16 cellular contexts compared by ENCODE assay signal in genomic region chr10:28788252-28788651, GRCh38.
DNase-seq lines count a peak whose midpoint lies in the region; ATAC-seq and FAIRE-seq lines count a peak whose summit lies in the region.
"Had no signal": no experiment of that assay in that cellular context is flagged by ENCODE, and none has a peak within 500 bp of the region (broad histone marks: within the 10 kb centered on the region; RNA-seq: fewer than 3 reads in every experiment).

No MANE protein-coding gene starts in this region.

- DNase-seq in activated CD4-positive, alpha-beta T cell treated with anti-CD3 and anti-CD28 coated beads for 48 hours, result peak; percentile 12
- DNase-seq in activated CD4-positive, alpha-beta T cell treated with anti-CD3 and anti-CD28 coated beads for 4 hours, result no peak
- no peak for DNase-seq in middle frontal gyrus (ENCODE audit: extremely low spot score, low spot score)
- DNase-seq in HTR-8/SVneo (ENCODE audit: insufficient read length, low spot score), result no peak
- no peak for DNase-seq in epidermal melanocyte (ENCODE audit: insufficient read length, low spot score)
- DNase-seq: KBM-7, NCI-H82, upper lobe of left lung had no signal

- no peaks in the 10 kb centered on the region for H3K27me3 ChIP-seq in layer of hippocampus (ENCODE audit: control insufficient read depth, insufficient read depth, low read length)
- H3K27me3 ChIP-seq: neural progenitor cell, SJSA1, upper lobe of left lung had no signal

- ATAC-seq in GM21381 (IDR thresholded peaks at IDR 0.05; ENCODE audit: unreplicated experiment) (peak; percentile 65), HG03175 (IDR thresholded peaks at IDR 0.05; ENCODE audit: unreplicated experiment) (peak; percentile 90)

- no peak for FAIRE-seq in HTR-8/SVneo (lab: Jason Lieb, UNC)
- FAIRE-seq: A204.1, bronchial epithelial cell, endothelial cell of umbilical vein had no signal

- peak overlapping the region; percentile 82 for H3K27ac ChIP-seq in layer of hippocampus (ENCODE audit: low read depth, low read length)
- H3K27ac ChIP-seq: neural progenitor cell, SJSA1, upper lobe of left lung had no signal
